Comparison of ENCODE assay signal across 29 cellular contexts in the genomic region with DNA sequence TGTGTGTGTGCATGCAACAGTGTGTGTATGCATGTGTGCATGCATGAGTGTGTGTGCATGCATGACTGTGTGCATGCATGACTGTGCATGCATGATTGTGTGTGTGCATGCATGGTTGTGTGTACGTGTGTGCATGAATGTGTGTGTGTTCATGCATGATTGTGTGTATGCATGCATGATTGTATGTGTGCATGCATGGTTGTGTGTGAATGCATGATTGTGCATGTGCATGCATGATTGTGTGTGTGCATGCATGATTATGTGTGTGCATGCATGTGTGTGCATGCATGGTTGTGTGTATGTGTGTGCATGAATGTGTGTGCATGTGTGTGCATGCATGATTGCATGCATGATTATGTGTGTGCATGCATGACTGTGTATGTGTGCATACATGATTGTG.
"Had no signal": no experiment of that assay in that cellular context is flagged by ENCODE, and none has a peak within 500 bp of the region (broad histone marks: within the 10 kb centered on the region; RNA-seq: fewer than 3 reads in every experiment).

No MANE protein-coding gene starts in this region.

- H3K36me3 ChIP-seq: left lung, lower lobe of right lung, neural progenitor cell, ovary, right atrium auricular region, thyroid gland, transverse colon, upper lobe of right lung, uterus had no signal

- H3K9me3 ChIP-seq: lower lobe of right lung, ovary, right atrium auricular region, testis, thyroid gland, transverse colon, upper lobe of right lung, uterus had no signal

- H2AFZ ChIP-seq: neural progenitor cell had no signal

- H3K4me1 ChIP-seq: left lung, lower lobe of right lung, neural progenitor cell, right atrium auricular region, testis, thyroid gland, transverse colon, upper lobe of right lung, uterus had no signal

- DNase-seq: hippocampal formation; immature natural killer cell; kidney; left colon; left lung; lower lobe of right lung; mammary epithelial cell; mesendoderm; naive B cell; natural killer cell; nephron progenitor cell; ovary; stimulated activated CD4-positive, alpha-beta T cell treated with anti-CD3 and anti-CD28 coated beads, Interleukin-12 subunit alpha, Interleukin-12 subunit beta, amount 100 ng/mL, for 4 hours; stimulated activated CD4-positive, alpha-beta T cell treated with anti-CD3 and anti-CD28 coated beads, Interleukin-15, amount 100 ng/mL, for 24 hours; stimulated activated CD4-positive, alpha-beta T cell treated with anti-CD3 and anti-CD28 coated beads, Interleukin-2, amount 100 ng/mL, for 24 hours; stimulated activated CD4-positive, alpha-beta T cell treated with anti-CD3 and anti-CD28 coated beads, Interleukin-4, amount 100 ng/mL, for 1 hour; stimulated activated naive CD4-positive, alpha-beta T cell treated with Interleukin-2 at 50 U/mL for 16 hours; stimulated activated naive CD8-positive, alpha-beta T cell treated with anti-CD3 and anti-CD28 coated beads, Interleukin-15, amount 100 ng/mL, for 72 hours; testis; thyroid gland; transverse colon; upper lobe of right lung; uterus had no signal

- H3K4me2 ChIP-seq: neural progenitor cell had no signal

- H3K9ac ChIP-seq: neural progenitor cell had no signal

- H3K4me3 ChIP-seq: left lung, lower lobe of right lung, neural progenitor cell, ovary, right atrium auricular region, skin epidermis, testis, thyroid gland, transverse colon, upper lobe of right lung, uterus had no signal

- FAIRE-seq: islet of Langerhans, kidney had no signal

- H3K27me3 ChIP-seq: neural progenitor cell, ovary, right atrium auricular region, testis, thyroid gland, transverse colon, upper lobe of right lung, uterus had no signal

- H3K27ac ChIP-seq: left lung, lower lobe of right lung, neural progenitor cell, ovary, right atrium auricular region, skin epidermis, testis, thyroid gland, transverse colon, upper lobe of right lung, uterus had no signal

- ATAC-seq: left colon; left lung; lower lobe of right lung; natural killer cell; sciatic nerve; stimulated activated effector memory CD8-positive, alpha-beta T cell treated with anti-CD3 and anti-CD28 coated beads, Interleukin-12 subunit alpha, Interleukin-12 subunit beta, amount 100 ng/mL, for 72 hours; stimulated activated naive CD8-positive, alpha-beta T cell treated with anti-CD3 and anti-CD28 coated beads, Interleukin-15, amount 100 ng/mL, for 72 hours; upper lobe of right lung had no signal
